14 cellular contexts compared by ENCODE assay signal in genomic region chr11:45850446-45850845, GRCh38. TPM values are rescaled to one million over a fixed set of nuclear protein-coding genes. Genes with fewer than 3 reads are reported as not detected.
A peak's percentile ranks its signal among the peaks of the same experiment; 100 is the strongest.
DNase-seq lines count a peak whose midpoint lies in the region; ATAC-seq lines count a peak whose summit lies in the region.
"Had no signal": no experiment of that assay in that cellular context is flagged by ENCODE, and none has a peak within 500 bp of the region (broad histone marks: within the 10 kb centered on the region; RNA-seq: fewer than 3 reads in every experiment).

No MANE protein-coding gene starts in this region.

- H3K27ac ChIP-seq in caudate nucleus (ENCODE audit: low read depth, low read length): peak overlapping the region; percentile 53

- DNase-seq in AG08395 (ENCODE audit: low spot score): peak; percentile 29
- DNase-seq in HT1080 (ENCODE audit: low read depth): peak; percentile 39
- DNase-seq in caudate nucleus (lab: John Stamatoyannopoulos, UW): no peak
- DNase-seq in mesenteric fat pad (ENCODE audit: low spot score): peak; percentile 28
- no peak for DNase-seq in DMS153 (lab: John Stamatoyannopoulos, UW)
- no peak for DNase-seq in activated gamma-delta T cell (lab: John Stamatoyannopoulos, UW)
- DNase-seq: activated CD4-positive, alpha-beta T cell treated with anti-CD3 and anti-CD28 coated beads, Interleukin-2, amount 10 ng/mL, durations not matched to agents 7 days and 5 days; activated T-cell treated with anti-CD3 and anti-CD28 coated beads, Interleukin-2, amount 50 U/mL, for 72 hours; NCI-H1092; NCI-H510A; transverse colon had no signal

- ATAC-seq in esophagus mucosa: no peak
- ATAC-seq in GM18873 (IDR thresholded peaks at IDR 0.05; ENCODE audit: low FRiP score, unreplicated experiment): no peak
- ATAC-seq: activated T-cell treated with anti-CD3 and anti-CD28 coated beads, Interleukin-2, amount 50 U/mL, for 72 hours had no signal

RNA-seq across cellular contexts. Expression of gene CRY2, which starts 3.2 kb away (rescaled TPM):
- 3.9 and 4.1 TPM in 2 replicates for total RNA-seq in HT1080 (2014; rRNA removed; shearing (Covaris generic))
- 2.6 and 3.5 TPM in 2 replicates for polyA plus RNA-seq in HT1080 (2015; cell fraction: cytosol; rRNA removed)
- polyA plus RNA-seq in HT1080 (2015; cell fraction: nucleus; rRNA removed): 13.6 and 17.2 TPM in 2 replicates
- total RNA-seq in mesenteric fat pad: 69.9 TPM
- 6.6 TPM for total RNA-seq in esophagus mucosa

RNA-seq across cellular contexts. Expression of gene MAPK8IP1, which starts 35.0 kb away (rescaled TPM):
- total RNA-seq in HT1080 (2014; rRNA removed; shearing (Covaris generic)): 21.2 and 24.0 TPM in 2 replicates
- polyA plus RNA-seq in HT1080 (2015; cell fraction: cytosol; rRNA removed): 7.6 and 8.3 TPM in 2 replicates
- 3.5 and 4.9 TPM in 2 replicates for polyA plus RNA-seq in HT1080 (2015; cell fraction: nucleus; rRNA removed)
- 4.2 TPM for total RNA-seq in mesenteric fat pad
- total RNA-seq in esophagus mucosa: 1.1 TPM

RNA-seq across cellular contexts. Expression of gene SLC35C1, which starts 45.5 kb away (rescaled TPM):
- 4.9 and 11.7 TPM in 2 replicates for total RNA-seq in HT1080 (2014; rRNA removed; shearing (Covaris generic))
- 10.8 and 12.0 TPM in 2 replicates for polyA plus RNA-seq in HT1080 (2015; cell fraction: cytosol; rRNA removed)
- polyA plus RNA-seq in HT1080 (2015; cell fraction: nucleus; rRNA removed): 4.0 and 8.7 TPM in 2 replicates
- total RNA-seq in mesenteric fat pad (81.0 TPM), esophagus mucosa (22.8 TPM)

RNA-seq across cellular contexts. Expression of gene FREY1, which starts 56.6 kb away (rescaled TPM):
- 0.76 and 0.97 TPM in 2 replicates for total RNA-seq in HT1080 (2014; rRNA removed; shearing (Covaris generic))
- polyA plus RNA-seq in HT1080 (2015; cell fraction: cytosol; rRNA removed): 0.47 TPM in 1 of 2 replicates, not detected in the other
- polyA plus RNA-seq in HT1080 (2015; cell fraction: nucleus; rRNA removed): 0.76 and 1.4 TPM in 2 replicates
- total RNA-seq in mesenteric fat pad: 1.4 TPM
- 0.56 TPM for total RNA-seq in esophagus mucosa
- total RNA-seq: ascending aorta had no signal

Comparison
In these comparisons a context has a peak if more than half of its experiments do, and no peak if none do; other contexts are left out.
1. DNase-seq: peak in AG08395 (single experiment), HT1080 (single experiment) and mesenteric fat pad (single experiment); none in caudate nucleus (0 of 61), DMS153 (single experiment) and activated gamma-delta T cell (single experiment).